In the genomic region with DNA sequence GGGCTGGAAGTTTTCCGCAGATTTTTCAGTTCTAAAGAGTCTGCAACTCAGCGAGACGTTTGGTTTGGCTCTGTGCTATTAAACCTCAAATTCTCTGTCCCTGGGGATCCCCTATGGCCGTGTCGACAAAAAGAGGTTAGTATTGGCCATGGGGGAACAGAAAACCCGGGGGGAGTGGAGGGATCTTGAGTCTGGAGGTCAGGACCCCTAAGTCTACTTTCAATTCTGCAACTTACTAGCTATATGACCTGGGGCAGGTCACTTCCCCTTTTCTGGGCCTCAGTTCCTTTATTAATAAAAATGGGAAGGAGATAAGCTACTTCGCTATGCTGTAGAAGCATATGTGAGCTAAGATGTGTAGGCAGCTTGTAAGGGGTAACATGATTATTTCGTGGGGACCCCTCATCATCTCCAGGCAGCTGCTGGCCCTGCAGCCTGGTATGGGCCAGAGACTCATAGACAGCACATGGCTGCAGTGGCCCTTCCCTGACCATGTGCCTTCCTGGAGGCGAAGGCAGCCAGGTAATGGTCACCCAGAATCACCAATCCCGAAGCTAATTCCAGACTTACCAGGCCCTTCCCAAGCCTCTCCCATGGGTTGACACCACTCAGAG, we compare ENCODE assay signal across 11 cellular contexts. TPM values are rescaled to one million over a fixed set of nuclear protein-coding genes. Genes with fewer than 3 reads are reported as not detected.
DNase-seq lines count a peak whose midpoint lies in the region; ATAC-seq and TF ChIP-seq lines count a peak whose summit lies in the region.
"Had no signal": no experiment of that assay in that cellular context is flagged by ENCODE, and none has a peak within 500 bp of the region (broad histone marks: within the 10 kb centered on the region; RNA-seq: fewer than 3 reads in every experiment).

No MANE protein-coding gene starts in this region.

- H3K27ac ChIP-seq in Karpas-422 (ENCODE audit: low read length): no peak overlapping the region
- H3K27ac ChIP-seq in muscle layer of duodenum (ENCODE audit: low read length): peak overlapping the region; percentile 3

- no peaks in the 10 kb centered on the region for H3K9me2 ChIP-seq in Karpas-422 (replicated peaks; ENCODE audit: insufficient read depth, low read length)

- no peak overlapping the region for H2AFZ ChIP-seq in Karpas-422 (ENCODE audit: low read length)

- H3K9me3 ChIP-seq in Karpas-422 (ENCODE audit: low read length) (no peaks in the 10 kb centered on the region), muscle layer of duodenum (ENCODE audit: control insufficient read depth in 1 of 2, low read length in 2 of 2) (no peaks in the 10 kb centered on the region)

- DNase-seq in Karpas-422 (peak; percentile 94), NCI-H2196 (lab: John Stamatoyannopoulos, UW; ENCODE audit: unreplicated experiment) (no peak), omental fat pad (ENCODE audit: low spot score) (no peak), Right ventricle myocardium inferior (ENCODE audit: missing footprints) (no peak)
- no peak for DNase-seq in stimulated activated CD4-positive, alpha-beta T cell treated with anti-CD3 and anti-CD28 coated beads, Interleukin-4, amount 100 ng/mL, for 4 hours
- DNase-seq: activated CD8-positive, alpha-beta T cell treated with anti-CD3 and anti-CD28 coated beads for 36 hours; NCI-H1436 treated with DMSO at 0.1 percent for 48 hours had no signal

- H3K27me3 ChIP-seq in Karpas-422 (ENCODE audit: low read length) (no peaks in the 10 kb centered on the region), muscle layer of duodenum (ENCODE audit: low read depth, low read length) (no peaks in the 10 kb centered on the region)

- H3K79me2 ChIP-seq in Karpas-422 (ENCODE audit: low read length): no peaks in the 10 kb centered on the region

- H3K36me3 ChIP-seq in Karpas-422 (ENCODE audit: insufficient read depth, low read length) (no peaks in the 10 kb centered on the region), muscle layer of duodenum (ENCODE audit: control insufficient read depth in 1 of 2, insufficient read depth in 2 of 2, low read length in 2 of 2) (no peaks in the 10 kb centered on the region)

- H4K20me1 ChIP-seq in Karpas-422 (ENCODE audit: insufficient read depth, low read depth, low read length): peaks cover 28% of the 10 kb centered on the region; the same call in 1 of the 2 replicates

- TF ChIP-seq CTCF in omental fat pad (IDR thresholded peaks at IDR 0.05): no peak

- intact Hi-C loops in Right ventricle myocardium inferior (cut with DNase I): no loop called here

- ATAC-seq in GM18858 (IDR thresholded peaks at IDR 0.05; ENCODE audit: unreplicated experiment): peak; percentile 48
- peak; percentile 29 for ATAC-seq in HG02610 (IDR thresholded peaks at IDR 0.05; ENCODE audit: unreplicated experiment)
- no peak for ATAC-seq in omental fat pad (ENCODE audit: low FRiP score)
- ATAC-seq in Right ventricle myocardium inferior: no peak
- ATAC-seq: activated CD8-positive, alpha-beta T cell treated with anti-CD3 and anti-CD28 coated beads for 36 hours had no signal

- H3K9ac ChIP-seq in Karpas-422 (ENCODE audit: low read length): peak overlapping the region; percentile 8; the same call in 1 of the 2 replicates

- H3K4me2 ChIP-seq in Karpas-422 (ENCODE audit: low read depth, low read length, poor library complexity, severe bottlenecking): peak overlapping the region; percentile 48

- H3K4me3 ChIP-seq in Karpas-422 (ENCODE audit: low read length) (peak overlapping the region; percentile 13; the same call in 1 of the 2 replicates), muscle layer of duodenum (ENCODE audit: low read depth in 1 of 2, low read length in 2 of 2) (no peak overlapping the region)

- H3K4me1 ChIP-seq in Karpas-422 (ENCODE audit: low read length) (peaks cover 50% of the 10 kb centered on the region), muscle layer of duodenum (ENCODE audit: control insufficient read depth in 1 of 2, insufficient read depth in 2 of 2, low read length in 2 of 2) (peaks cover 0 to 40% of the 10 kb centered on the region in 2 donors)

RNA-seq across cellular contexts. Expression of a gene that starts 8.6 kb away (rescaled TPM):
- total RNA-seq in Karpas-422 (2014; rRNA removed; shearing (Covaris generic); ENCODE audit: low replicate concordance): 0.69 and 2.3 TPM in 2 replicates
- 1 to 10 TPM in 1 of 4 donors, under 1 TPM in 3; 0.36 to 2.4 (median 0.56) TPM for total RNA-seq in omental fat pad
- 294 TPM for total RNA-seq in Right ventricle myocardium inferior

RNA-seq across cellular contexts. Expression of a gene that starts 29.4 kb away (rescaled TPM):
- total RNA-seq in Karpas-422 (2014; rRNA removed; shearing (Covaris generic); ENCODE audit: low replicate concordance): not detected in 2 replicates
- total RNA-seq in omental fat pad: not detected
- 0.84 TPM for total RNA-seq in Right ventricle myocardium inferior
- total RNA-seq: activated CD8-positive, alpha-beta T cell treated with anti-CD3 and anti-CD28 coated beads for 36 hours; myocyte had no signal

RNA-seq across cellular contexts. Expression of a gene that starts 40.6 kb away (rescaled TPM):
- total RNA-seq in Karpas-422 (2014; rRNA removed; shearing (Covaris generic); ENCODE audit: low replicate concordance): not detected in 2 replicates
- not detected for total RNA-seq in omental fat pad
- not detected for total RNA-seq in Right ventricle myocardium inferior
- total RNA-seq: activated CD8-positive, alpha-beta T cell treated with anti-CD3 and anti-CD28 coated beads for 36 hours; myocyte had no signal

RNA-seq across cellular contexts. Expression of a gene that starts 58.4 kb away (rescaled TPM):
- total RNA-seq in Karpas-422 (2014; rRNA removed; shearing (Covaris generic); ENCODE audit: low replicate concordance): not detected in 2 replicates
- total RNA-seq in omental fat pad (1 to 10 TPM in 2 of 4 donors, under 1 TPM in 2; 0.47 to 1.7 (median 0.96) TPM), Right ventricle myocardium inferior (0.35 TPM)

Comparison
In these comparisons a context has a peak if more than half of its experiments do, and no peak if none do; other contexts are left out.
1. ATAC-seq: peak in GM18858 (single experiment) and HG02610 (single experiment); none in omental fat pad (single experiment) and Right ventricle myocardium inferior (single experiment).
2. RNA of a gene that starts 8.6 kb away (total RNA-seq): 294 TPM in Right ventricle myocardium inferior (single experiment); 0.69 to 2.3 TPM in Karpas-422 and 0.36 to 2.4 TPM in omental fat pad; every median in the first group is over 10 times any median in the second.